In the genomic region with DNA sequence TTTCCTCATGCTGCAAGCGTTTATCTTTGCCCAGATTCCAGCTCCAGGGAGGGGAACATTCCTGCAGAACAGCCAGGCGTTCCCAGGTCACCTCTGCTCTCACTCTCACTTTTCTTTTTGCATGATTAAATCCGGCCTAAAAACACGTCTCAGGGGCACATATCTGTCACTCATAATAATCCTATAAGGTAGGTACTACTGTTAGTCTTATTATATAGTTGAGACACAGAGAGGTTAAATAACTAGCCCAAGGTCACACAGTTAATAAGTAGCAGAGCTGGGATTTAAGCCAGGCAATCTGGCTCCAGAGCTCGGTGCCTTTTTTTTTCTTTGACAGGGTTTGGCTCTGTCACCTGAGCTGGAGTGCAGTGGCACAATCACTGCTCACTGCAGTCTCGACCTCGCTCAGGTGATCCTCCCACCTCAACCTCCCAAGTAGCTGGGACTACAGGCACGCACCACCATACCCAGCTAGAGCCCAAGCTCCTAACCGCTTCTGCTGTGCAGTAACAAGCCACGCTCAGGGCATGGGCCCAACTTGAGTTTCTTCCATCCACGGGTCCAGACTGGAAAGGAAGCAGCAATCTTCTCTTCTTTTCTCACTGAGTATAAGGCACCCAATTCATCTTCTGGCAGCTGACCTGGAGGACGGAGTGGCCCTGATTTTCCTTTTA, we compare ENCODE assay signal across 17 cellular contexts.
DNase-seq lines count a peak whose midpoint lies in the region; ATAC-seq, FAIRE-seq and TF ChIP-seq lines count a peak whose summit lies in the region.
"Had no signal": no experiment of that assay in that cellular context is flagged by ENCODE, and none has a peak within 500 bp of the region (broad histone marks: within the 10 kb centered on the region; RNA-seq: fewer than 3 reads in every experiment).

No MANE protein-coding gene starts in this region.

- H3K27ac ChIP-seq in left ventricle myocardium inferior (replicated peaks) = peak overlapping the region; percentile 70
- H3K27ac ChIP-seq in pancreas = peak overlapping the region; percentile 39 to 83 (median 68)

- no peaks in the 10 kb centered on the region for H3K9me3 Mint-ChIP-seq in Calu3 (ENCODE audit: low read depth, unreplicated experiment)
- H3K9me3 Mint-ChIP-seq in stimulated activated naive CD8-positive, alpha-beta T cell treated with anti-CD3 and anti-CD28 coated beads, Interleukin-15, amount 100 ng/mL, for 72 hours = no peaks in the 10 kb centered on the region
- H3K9me3 Mint-ChIP-seq: activated naive CD4-positive, alpha-beta T cell treated with anti-CD3 and anti-CD28 coated beads for 36 hours; effector memory CD8-positive, alpha-beta T cell; neural crest cell had no signal

- TF ChIP-seq CTCF in Calu3 (IDR thresholded peaks at IDR 0.05; ENCODE audit: unreplicated experiment) (no peak), left ventricle myocardium inferior (IDR thresholded peaks at IDR 0.05; ENCODE audit: borderline replicate concordance) (no peak), pancreas (IDR thresholded peaks at IDR 0.05) (no peak), GM20000 (IDR thresholded peaks at IDR 0.05; ENCODE audit: extremely low read depth, missing control alignments) (no peak)

- H3K27me3 ChIP-seq in adipocyte (replicated peaks; ENCODE audit: control insufficient read depth, insufficient read depth, low read length) = no peaks in the 10 kb centered on the region
- no peaks in the 10 kb centered on the region for H3K27me3 ChIP-seq in left ventricle myocardium inferior (ENCODE audit: low read depth)
- H3K27me3 ChIP-seq in pancreas = no peaks in the 10 kb centered on the region

- peaks cover 29% of the 10 kb centered on the region for H3K4me1 ChIP-seq in adipocyte (ENCODE audit: control insufficient read depth, insufficient read depth, low read length)
- peaks cover 51% of the 10 kb centered on the region for H3K4me1 ChIP-seq in left ventricle myocardium inferior
- H3K4me1 ChIP-seq in pancreas = peaks cover 18 to 40% (median 21%) of the 10 kb centered on the region in 3 donors

- H3K9ac ChIP-seq in adipocyte (ENCODE audit: low read length) = peak overlapping the region; percentile 41

- CTCF ChIA-PET in Calu3 (lab: Charles Lee) = interaction anchor here (1.0 to 2.0 kb wide), 3 partner anchors 19 to 216 kb away, joined by 4 to 5 read pairs (median 5); no protein-coding TSS in a partner anchor

- FAIRE-seq in pancreas (lab: Jason Lieb, UNC) = no peak
- FAIRE-seq: GM19239 had no signal

- BruUV-seq in Calu3 (replicated peaks; lab: Mats Ljungman, UMichigan) = no TSS peak

- peak; percentile 70 for DNase-seq in Calu3
- DNase-seq in adipocyte (ENCODE audit: low read depth) = peak; percentile 82
- DNase-seq in left ventricle myocardium inferior = no peak
- DNase-seq in pancreas = peak in 5 of 6 donors; percentile 52 to 82 (median 73)
- no peak for DNase-seq in stimulated activated naive CD8-positive, alpha-beta T cell treated with anti-CD3 and anti-CD28 coated beads, Interleukin-15, amount 100 ng/mL, for 72 hours
- DNase-seq in activated CD4-positive, alpha-beta T cell treated with anti-CD3 and anti-CD28 coated beads for 1 hour = no peak
- no peak for DNase-seq in GM20000 (ENCODE audit: low spot score)
- DNase-seq: activated CD4-positive, alpha-beta T cell treated with anti-CD3 and anti-CD28 coated beads for 36 hours; activated naive CD4-positive, alpha-beta T cell treated with anti-CD3 and anti-CD28 coated beads for 36 hours; CD4-positive, CD25-positive, alpha-beta regulatory T cell; effector memory CD8-positive, alpha-beta T cell; MM.1S; NCI-H526; stimulated activated CD4-positive, alpha-beta T cell treated with anti-CD3 and anti-CD28 coated beads, Interleukin-2, amount 100 ng/mL, for 24 hours had no signal

- 25 to 26% methylated on average over 12 of the region's 12 CpGs for WGBS in pancreas, 2 donors

- intact Hi-C loops in Calu3 (cut with micrococcal nuclease; ENCODE audit: unreplicated experiment) = loop anchor here (1.0 to 2.0 kb wide), 2 partner anchors 58 to 87 kb away; no protein-coding TSS in a partner anchor
- intact Hi-C loops in left ventricle myocardium inferior (cut with micrococcal nuclease) = no loop called here
- intact Hi-C loops in pancreas (cut with DNase I) = no loop called here

- H3K36me3 Mint-ChIP-seq in Calu3 (ENCODE audit: insufficient read depth, unreplicated experiment) = no peaks in the 10 kb centered on the region
- H3K36me3 Mint-ChIP-seq: CD4-positive, CD25-positive, alpha-beta regulatory T cell had no signal

- H3K4me1 Mint-ChIP-seq in Calu3 (ENCODE audit: low read depth, unreplicated experiment) = peaks cover 56% of the 10 kb centered on the region
- H3K4me1 Mint-ChIP-seq in stimulated activated naive CD8-positive, alpha-beta T cell treated with anti-CD3 and anti-CD28 coated beads, Interleukin-15, amount 100 ng/mL, for 72 hours = no peaks in the 10 kb centered on the region
- H3K4me1 Mint-ChIP-seq: activated CD4-positive, alpha-beta T cell treated with anti-CD3 and anti-CD28 coated beads for 36 hours; neural crest cell had no signal

- H3K27me3 Mint-ChIP-seq in Calu3 (ENCODE audit: unreplicated experiment) = no peaks in the 10 kb centered on the region
- no peaks in the 10 kb centered on the region for H3K27me3 Mint-ChIP-seq in stimulated activated naive CD8-positive, alpha-beta T cell treated with anti-CD3 and anti-CD28 coated beads, Interleukin-15, amount 100 ng/mL, for 72 hours
- H3K27me3 Mint-ChIP-seq: activated CD4-positive, alpha-beta T cell treated with anti-CD3 and anti-CD28 coated beads for 36 hours; effector memory CD8-positive, alpha-beta T cell had no signal

- peak; percentile 87 to 91 (median 89) for ATAC-seq in pancreas
- ATAC-seq in GM18861 (IDR thresholded peaks at IDR 0.05; ENCODE audit: unreplicated experiment) = no peak
- ATAC-seq in stimulated activated naive CD8-positive, alpha-beta T cell treated with anti-CD3 and anti-CD28 coated beads, Interleukin-15, amount 100 ng/mL, for 72 hours = no peak
- ATAC-seq: activated CD4-positive, alpha-beta T cell treated with anti-CD3 and anti-CD28 coated beads for 36 hours; effector memory CD8-positive, alpha-beta T cell had no signal

- H3K36me3 ChIP-seq in adipocyte (ENCODE audit: control insufficient read depth, insufficient read depth, low read length, severe bottlenecking) = no peaks in the 10 kb centered on the region
- H3K36me3 ChIP-seq in left ventricle myocardium inferior = no peaks in the 10 kb centered on the region
- no peaks in the 10 kb centered on the region for H3K36me3 ChIP-seq in pancreas

- H3K4me3 Mint-ChIP-seq in Calu3 (ENCODE audit: low read depth, unreplicated experiment) = peak overlapping the region; percentile 22
- H3K4me3 Mint-ChIP-seq in stimulated activated naive CD8-positive, alpha-beta T cell treated with anti-CD3 and anti-CD28 coated beads, Interleukin-15, amount 100 ng/mL, for 72 hours = no peak overlapping the region
- H3K4me3 Mint-ChIP-seq: activated CD4-positive, alpha-beta T cell treated with anti-CD3 and anti-CD28 coated beads for 36 hours; activated naive CD4-positive, alpha-beta T cell treated with anti-CD3 and anti-CD28 coated beads for 36 hours; CD4-positive, CD25-positive, alpha-beta regulatory T cell; effector memory CD8-positive, alpha-beta T cell; neural crest cell had no signal

- H3K4me3 ChIP-seq in adipocyte (ENCODE audit: low read length) (peak overlapping the region; percentile 14), left ventricle myocardium inferior (no peak overlapping the region), pancreas (peak overlapping the region in 1 of 4 donors; percentile 19)

- H3K27ac Mint-ChIP-seq in Calu3 (ENCODE audit: unreplicated experiment) = peak overlapping the region; percentile 86
- no peak overlapping the region for H3K27ac Mint-ChIP-seq in stimulated activated naive CD8-positive, alpha-beta T cell treated with anti-CD3 and anti-CD28 coated beads, Interleukin-15, amount 100 ng/mL, for 72 hours
- H3K27ac Mint-ChIP-seq: activated CD4-positive, alpha-beta T cell treated with anti-CD3 and anti-CD28 coated beads for 36 hours; activated naive CD4-positive, alpha-beta T cell treated with anti-CD3 and anti-CD28 coated beads for 36 hours; effector memory CD8-positive, alpha-beta T cell had no signal

- H3K9me3 ChIP-seq in adipocyte (ENCODE audit: control insufficient read depth, low read length) (no peaks in the 10 kb centered on the region), left ventricle myocardium inferior (replicated peaks) (no peaks in the 10 kb centered on the region), pancreas (no peaks in the 10 kb centered on the region)

Comparison
In these comparisons a context has a peak if more than half of its experiments do, and no peak if none do; other contexts are left out.
1. DNase-seq: peak in Calu3 (single experiment), adipocyte (single experiment) and pancreas (5 of 6); none in left ventricle myocardium inferior (single experiment), stimulated activated naive CD8-positive, alpha-beta T cell treated with anti-CD3 and anti-CD28 coated beads, Interleukin-15, amount 100 ng/mL, for 72 hours (0 of 2), activated CD4-positive, alpha-beta T cell treated with anti-CD3 and anti-CD28 coated beads for 1 hour (single experiment) and GM20000 (single experiment).
2. ATAC-seq: peak in pancreas (4 of 4); none in GM18861 (single experiment) and stimulated activated naive CD8-positive, alpha-beta T cell treated with anti-CD3 and anti-CD28 coated beads, Interleukin-15, amount 100 ng/mL, for 72 hours (single experiment).